16 cellular contexts compared by ENCODE assay signal in the genomic region with DNA sequence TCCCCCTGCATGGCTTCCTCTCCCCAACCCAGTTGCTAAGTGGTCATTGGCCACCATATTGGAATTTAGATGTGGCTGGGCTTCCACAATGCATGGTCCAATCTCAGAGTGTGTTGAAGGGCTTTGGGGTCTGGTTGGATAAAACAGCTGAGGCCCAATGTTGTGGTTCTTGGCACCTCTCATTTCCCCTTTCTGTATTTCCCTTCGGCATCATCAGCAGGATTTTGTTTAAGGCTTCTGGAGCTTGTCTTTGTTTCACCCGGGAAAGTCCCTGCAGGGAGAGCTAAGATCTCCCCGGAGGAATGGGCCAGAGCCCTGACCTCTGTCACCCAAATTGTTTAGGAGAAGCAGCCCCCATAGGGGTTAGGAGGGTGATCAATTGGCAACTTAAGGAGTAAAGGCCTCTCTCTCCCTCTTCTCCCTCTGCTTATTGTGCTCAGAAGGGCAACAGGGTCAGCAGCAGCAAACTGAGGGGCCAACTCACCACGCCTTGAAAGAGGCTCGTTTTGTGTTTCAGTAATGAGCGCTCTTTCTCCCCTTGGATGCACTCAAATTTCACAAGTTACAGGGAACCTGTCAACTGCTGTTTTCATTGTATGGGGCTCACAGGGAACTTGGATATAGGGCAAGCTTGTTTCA.
DNase-seq lines count a peak whose midpoint lies in the region; ATAC-seq lines count a peak whose summit lies in the region.
"Had no signal": no experiment of that assay in that cellular context is flagged by ENCODE, and none has a peak within 500 bp of the region (broad histone marks: within the 10 kb centered on the region; RNA-seq: fewer than 3 reads in every experiment).

No MANE protein-coding gene starts in this region.

- H3K4me3 Mint-ChIP-seq in stimulated activated memory B cell treated with anti-CD40 and anti-IgM and Interleukin-4, amounts not matched to agents 10 μg/mL and 1 μg/mL and 100 μg/mL, for 72 hours: no peak overlapping the region
- H3K4me3 Mint-ChIP-seq: activated CD8-positive, alpha-beta T cell treated with anti-CD3 and anti-CD28 coated beads for 36 hours; stimulated activated naive B cell treated with anti-CD40 and anti-IgM and Interleukin-4, amounts not matched to agents 10 μg/mL and 1 μg/mL and 100 μg/mL, for 72 hours had no signal

- DNase-seq in CD1c-positive myeloid dendritic cell (ENCODE audit: extremely low spot score) (peak; percentile 53), medulla oblongata (ENCODE audit: extremely low spot score) (peak; percentile 59), H4 (ENCODE audit: low spot score) (no peak), activated gamma-delta T cell (lab: John Stamatoyannopoulos, UW) (no peak), NCI-H1417 treated with DMSO at 0.1 percent for 48 hours (lab: John Stamatoyannopoulos, UW) (no peak)
- no peak for DNase-seq in stimulated activated CD4-positive, alpha-beta T cell treated with anti-CD3 and anti-CD28 coated beads, Interleukin-4, amount 100 ng/mL, for 4 hours
- DNase-seq: activated CD8-positive, alpha-beta T cell treated with anti-CD3 and anti-CD28 coated beads for 36 hours; Calu3; cerebellar nuclear complex; Kasumi-1; NCI-H1436 treated with DMSO at 0.1 percent for 48 hours; stimulated activated naive B cell treated with anti-CD40 and anti-IgM and Interleukin-4, amounts not matched to agents 10 μg/mL and 1 μg/mL and 100 μg/mL, for 72 hours had no signal

- peaks cover 9% of the 10 kb centered on the region for H3K4me1 Mint-ChIP-seq in stimulated activated memory B cell treated with anti-CD40 and anti-IgM and Interleukin-4, amounts not matched to agents 10 μg/mL and 1 μg/mL and 100 μg/mL, for 72 hours

- no peaks in the 10 kb centered on the region for H3K27me3 Mint-ChIP-seq in stimulated activated memory B cell treated with anti-CD40 and anti-IgM and Interleukin-4, amounts not matched to agents 10 μg/mL and 1 μg/mL and 100 μg/mL, for 72 hours
- H3K27me3 Mint-ChIP-seq: activated CD8-positive, alpha-beta T cell treated with anti-CD3 and anti-CD28 coated beads for 36 hours; stimulated activated naive B cell treated with anti-CD40 and anti-IgM and Interleukin-4, amounts not matched to agents 10 μg/mL and 1 μg/mL and 100 μg/mL, for 72 hours had no signal

- no peaks in the 10 kb centered on the region for H3K9me3 Mint-ChIP-seq in stimulated activated memory B cell treated with anti-CD40 and anti-IgM and Interleukin-4, amounts not matched to agents 10 μg/mL and 1 μg/mL and 100 μg/mL, for 72 hours
- H3K9me3 Mint-ChIP-seq: activated CD8-positive, alpha-beta T cell treated with anti-CD3 and anti-CD28 coated beads for 36 hours had no signal

- H3K36me3 Mint-ChIP-seq in stimulated activated memory B cell treated with anti-CD40 and anti-IgM and Interleukin-4, amounts not matched to agents 10 μg/mL and 1 μg/mL and 100 μg/mL, for 72 hours: no peaks in the 10 kb centered on the region

- H3K27ac ChIP-seq in cingulate gyrus (ENCODE audit: low read depth, low read length): peak overlapping the region; percentile 81
- H3K27ac ChIP-seq: parathyroid adenoma had no signal

- H3K27ac Mint-ChIP-seq in stimulated activated memory B cell treated with anti-CD40 and anti-IgM and Interleukin-4, amounts not matched to agents 10 μg/mL and 1 μg/mL and 100 μg/mL, for 72 hours: peak overlapping the region; percentile 28
- H3K27ac Mint-ChIP-seq: activated CD8-positive, alpha-beta T cell treated with anti-CD3 and anti-CD28 coated beads for 36 hours; stimulated activated naive B cell treated with anti-CD40 and anti-IgM and Interleukin-4, amounts not matched to agents 10 μg/mL and 1 μg/mL and 100 μg/mL, for 72 hours had no signal

- ATAC-seq in stimulated activated memory B cell treated with anti-CD40 and anti-IgM and Interleukin-4, amounts not matched to agents 10 μg/mL and 1 μg/mL and 100 μg/mL, for 72 hours: no peak
- ATAC-seq: activated CD8-positive, alpha-beta T cell treated with anti-CD3 and anti-CD28 coated beads for 36 hours; gastroesophageal sphincter had no signal

Comparison
In these comparisons a context has a peak if more than half of its experiments do, and no peak if none do; other contexts are left out.
1. DNase-seq: peak in CD1c-positive myeloid dendritic cell (single experiment) and medulla oblongata (single experiment); none in H4 (single experiment), stimulated activated CD4-positive, alpha-beta T cell treated with anti-CD3 and anti-CD28 coated beads, Interleukin-4, amount 100 ng/mL, for 4 hours (0 of 2), activated gamma-delta T cell (single experiment) and NCI-H1417 treated with DMSO at 0.1 percent for 48 hours (single experiment).